Comparison of ENCODE assay signal across 10 cellular contexts in genomic region chr12:89765959-89766824, GRCh38. TPM values are rescaled to one million over a fixed set of nuclear protein-coding genes. Genes with fewer than 3 reads are reported as not detected.
DNase-seq lines count a peak whose midpoint lies in the region; ATAC-seq and TF ChIP-seq lines count a peak whose summit lies in the region.
"Had no signal": no experiment of that assay in that cellular context is flagged by ENCODE, and none has a peak within 500 bp of the region (broad histone marks: within the 10 kb centered on the region; RNA-seq: fewer than 3 reads in every experiment).

No MANE protein-coding gene starts in this region.

- intact Hi-C loops in ovary (cut with DNase I) = no loop called here
- intact Hi-C loops in thyroid gland (cut with DNase I) = no loop called here

- TF ChIP-seq POLR2A in ovary (IDR thresholded peaks at IDR 0.05) (no peak), thyroid gland (IDR thresholded peaks at IDR 0.05) (no peak)

- H3K4me3 ChIP-seq in GM12865 (ENCODE audit: low read depth, low read length) = no peak overlapping the region
- no peak overlapping the region for H3K4me3 ChIP-seq in ovary
- no peak overlapping the region for H3K4me3 ChIP-seq in thyroid gland (replicated peaks in 1 of 3)

- TF ChIP-seq CTCF in GM12865 (IDR thresholded peaks at IDR 0.05; ENCODE audit: insufficient read depth, low read depth, low read length, missing control alignments) (no peak), ovary (IDR thresholded peaks at IDR 0.05) (no peak), thyroid gland (IDR thresholded peaks at IDR 0.05) (no peak)

- peak; percentile 81 for ATAC-seq in GM19397 (IDR thresholded peaks at IDR 0.05; ENCODE audit: unreplicated experiment)
- peak; percentile 94 for ATAC-seq in HG02870 (IDR thresholded peaks at IDR 0.05; ENCODE audit: unreplicated experiment)
- peak; percentile 84 for ATAC-seq in HG03575 (IDR thresholded peaks at IDR 0.05; ENCODE audit: extremely low read depth, insufficient number of reproducible peaks, low FRiP score, unreplicated experiment)
- ATAC-seq in left lobe of liver = no peak

- H3K36me3 ChIP-seq in ovary (no peaks in the 10 kb centered on the region), thyroid gland (no peaks in the 10 kb centered on the region)

- 78 to 85% (median 79%) methylated on average over 3 of the region's 3 CpGs for whole genome bisulfite sequencing in ovary, 3 donors
- WGBS in thyroid gland, 2 donors = 87 to 88% methylated on average over 3 of the region's 3 CpGs

- H3K9me3 ChIP-seq in ovary (no peaks in the 10 kb centered on the region), thyroid gland (no peaks in the 10 kb centered on the region)

- H3K27me3 ChIP-seq in ovary = no peaks in the 10 kb centered on the region
- no peaks in the 10 kb centered on the region for H3K27me3 ChIP-seq in thyroid gland

- DNase-seq in GM12865 (ENCODE audit: low read depth) = peak; percentile 58
- DNase-seq in ovary = no peak
- no peak for DNase-seq in thyroid gland
- no peak for DNase-seq in left lobe of liver (ENCODE audit: low spot score)
- no peak for DNase-seq in hippocampal formation (lab: John Stamatoyannopoulos, UW)
- DNase-seq: NCI-H1436 treated with DMSO at 0.1 percent for 48 hours, RPMI8226 had no signal

- no peak for TF ChIP-seq EP300 in ovary (IDR thresholded peaks at IDR 0.05)

- H3K27ac ChIP-seq in ovary (no peak overlapping the region), thyroid gland (no peak overlapping the region)

- H3K4me1 ChIP-seq in ovary (ENCODE audit: insufficient read depth) (no peaks in the 10 kb centered on the region), thyroid gland (no peaks in the 10 kb centered on the region)

RNA-seq across cellular contexts. Expression of gene ATP2B1, which starts 57.6 kb away (rescaled TPM):
- total RNA-seq in ovary (10 to 100 TPM; 24.8 to 60.3 (median 33.0) TPM), thyroid gland (10 to 100 TPM; 34.5 to 66.0 (median 44.4) TPM), left lobe of liver (12.3 TPM)
- 10 to 100 TPM in 1 of 2 donors, 1 to 10 TPM in 1; 9.0 to 17.5 TPM for polyA plus RNA-seq in ovary
